In genomic region chr6:27890351-27891299, GRCh38 we compare ENCODE assay signal across 1 cellular context.
TF ChIP-seq lines count a peak whose summit lies in the region.

No MANE protein-coding gene starts in this region.

TF ChIP-seq in GM12878, 131 proteins besides CTCF, POLR2A, EP300 and RAD21 (continued from another document and continues in another):
- 0 out of 2 replicates have a peak, but pooled peaks have one; percentile 5 for TF ChIP-seq ZNF592 (IDR thresholded peaks at IDR 0.05)
- peak; percentile 78 for TF ChIP-seq BCL3 (IDR thresholded peaks at IDR 0.05; ENCODE audit: borderline replicate concordance, insufficient read depth, low read depth, low read length, poor library complexity, severe bottlenecking)
- TF ChIP-seq CHD4 (IDR thresholded peaks at IDR 0.05) = no peak
- TF ChIP-seq MEF2A (IDR thresholded peaks at IDR 0.05; ENCODE audit: insufficient read depth, low read depth, low read length) = no peak
- no peak for TF ChIP-seq USF2 (IDR thresholded peaks at IDR 0.05; ENCODE audit: borderline replicate concordance, low read depth, low read length)
- TF ChIP-seq TAF1 (IDR thresholded peaks at IDR 0.05; ENCODE audit: borderline replicate concordance, low read depth, low read length) = peak; percentile 88
- TF ChIP-seq POLR2AphosphoS2 (IDR thresholded peaks at IDR 0.05; ENCODE audit: low read depth, low read length) = peak; percentile 99
- TF ChIP-seq HCFC1 (IDR thresholded peaks at IDR 0.05; ENCODE audit: low read length) = no peak; the same call in 1 of the 2 replicates
- no peak for TF ChIP-seq ZNF24 (IDR thresholded peaks at IDR 0.05)
- TF ChIP-seq TCF3 (IDR thresholded peaks at IDR 0.05; ENCODE audit: borderline replicate concordance, insufficient read depth, low read depth, low read length) = peak; percentile 98
- no peak for TF ChIP-seq RELA (IDR thresholded peaks at IDR 0.05; ENCODE audit: borderline replicate concordance, partially characterized antibody)
- peak; percentile 99 for TF ChIP-seq PML (IDR thresholded peaks at IDR 0.05; ENCODE audit: low read length)
- no peak for TF ChIP-seq MTA2 (IDR thresholded peaks at IDR 0.05; ENCODE audit: low read depth)
- TF ChIP-seq KDM1A (IDR thresholded peaks at IDR 0.05; ENCODE audit: borderline replicate concordance) = no peak
- peak in 1 of 2 experiments; percentile 57; a peak in 1 of 4 replicates for TF ChIP-seq SRF (IDR thresholded peaks at IDR 0.05; ENCODE audit: low read depth in 2 of 2, low read length in 2 of 2)
- TF ChIP-seq SREBF1 (IDR thresholded peaks at IDR 0.05; ENCODE audit: low read length) = no peak
- TF ChIP-seq HDAC6 (IDR thresholded peaks at IDR 0.05; ENCODE audit: unreplicated experiment) = peak; percentile 70
- no peak for TF ChIP-seq RAD51 (IDR thresholded peaks at IDR 0.05)
- TF ChIP-seq SP1 (IDR thresholded peaks at IDR 0.05; ENCODE audit: low read depth, low read length) = peak; percentile 88
- TF ChIP-seq KLF5 (IDR thresholded peaks at IDR 0.05; ENCODE audit: partially characterized antibody) = peak; percentile 50
- TF ChIP-seq BMI1 (IDR thresholded peaks at IDR 0.05; ENCODE audit: borderline replicate concordance) = no peak
- no peak for TF ChIP-seq RFX5 (IDR thresholded peaks at IDR 0.05; ENCODE audit: low read depth, low read length)
- no peak for TF ChIP-seq IRF3 (IDR thresholded peaks at IDR 0.05)
- TF ChIP-seq RBBP5 (conservative IDR thresholded peaks at IDR 0.05) = no peak
- TF ChIP-seq ZNF384 (IDR thresholded peaks at IDR 0.05; ENCODE audit: borderline replicate concordance, low read depth, low read length) = peak; percentile 97
- no peak for TF ChIP-seq SPI1 (IDR thresholded peaks at IDR 0.05; ENCODE audit: borderline replicate concordance, insufficient read depth, low read depth, low read length)
- TF ChIP-seq NR2C2 (IDR thresholded peaks at IDR 0.05; ENCODE audit: borderline replicate concordance, control insufficient read depth, insufficient read length, low read depth) = no peak
- TF ChIP-seq CREB1 (IDR thresholded peaks at IDR 0.05; ENCODE audit: low read depth) = peak; percentile 27; the same call in 1 of the 2 replicates
- no peak for TF ChIP-seq STAT3 (IDR thresholded peaks at IDR 0.05; ENCODE audit: low read depth, low read length)
- peak; percentile 31; the same call in 1 of the 2 replicates for TF ChIP-seq MTA3 (IDR thresholded peaks at IDR 0.05; ENCODE audit: borderline replicate concordance, low read length)
- TF ChIP-seq SIX5 (IDR thresholded peaks at IDR 0.05; ENCODE audit: low read depth, low read length, severe bottlenecking) = no peak
- TF ChIP-seq PBX3 (IDR thresholded peaks at IDR 0.05; ENCODE audit: insufficient replicate concordance, low read depth, low read length) = peak; percentile 63
- TF ChIP-seq FOXK2 (IDR thresholded peaks at IDR 0.05) = no peak
- TF ChIP-seq SUZ12 (IDR thresholded peaks at IDR 0.05; ENCODE audit: unreplicated experiment) = no peak
- TF ChIP-seq YY1 (IDR thresholded peaks at IDR 0.05; ENCODE audit: low read depth, low read length) = peak; percentile 74
- no peak for TF ChIP-seq ASH2L (IDR thresholded peaks at IDR 0.05; ENCODE audit: borderline replicate concordance, low read depth)
- TF ChIP-seq REST (IDR thresholded peaks at IDR 0.05; ENCODE audit: low read depth, low read length) = no peak
- TF ChIP-seq SKIL (IDR thresholded peaks at IDR 0.05; ENCODE audit: low read depth, poor library complexity, severe bottlenecking) = no peak
- TF ChIP-seq MLLT1 (IDR thresholded peaks at IDR 0.05) = peak; percentile 90
- TF ChIP-seq CBX3 (IDR thresholded peaks at IDR 0.05; ENCODE audit: borderline replicate concordance, low read depth) = no peak
- peak; percentile 65 for TF ChIP-seq ATF7 (IDR thresholded peaks at IDR 0.05; ENCODE audit: low read depth)
- peak; percentile 96 for TF ChIP-seq LARP7 (IDR thresholded peaks at IDR 0.05)
- peak; percentile 98 for TF ChIP-seq SMAD5 (IDR thresholded peaks at IDR 0.05; ENCODE audit: low read depth)
- TF ChIP-seq MAX (IDR thresholded peaks at IDR 0.05; ENCODE audit: low read depth, low read length) = peak; percentile 63; the same call in 1 of the 2 replicates
- 0 out of 2 replicates have a peak, but pooled peaks have one; percentile 56 for TF ChIP-seq DPF2 (IDR thresholded peaks at IDR 0.05)
- no peak for TF ChIP-seq TARDBP (IDR thresholded peaks at IDR 0.05; ENCODE audit: borderline replicate concordance)
- TF ChIP-seq SREBF2 (IDR thresholded peaks at IDR 0.05; ENCODE audit: low read length) = no peak
